ENCODE assay signal across 16 cellular contexts in genomic region chr12:6932766-6933165, GRCh38. TPM values are rescaled to one million over a fixed set of nuclear protein-coding genes. Genes with fewer than 3 reads are reported as not detected.
DNase-seq lines count a peak whose midpoint lies in the region; ATAC-seq, FAIRE-seq and TF ChIP-seq lines count a peak whose summit lies in the region.
"Had no signal": no experiment of that assay in that cellular context is flagged by ENCODE, and none has a peak within 500 bp of the region (broad histone marks: within the 10 kb centered on the region; RNA-seq: fewer than 3 reads in every experiment).

No MANE protein-coding gene starts in this region.

- H3K36me3 ChIP-seq in keratinocyte (ENCODE audit: control insufficient read depth in 2 of 2, extremely low read depth in 1 of 2, insufficient read depth in 2 of 2, low read length in 2 of 2) (peaks cover 12 to 14% of the 10 kb centered on the region in 2 experiments), subcutaneous abdominal adipose tissue (ENCODE audit: control insufficient read depth in 5 of 5, insufficient read depth in 5 of 5, low read length in 5 of 5) (peaks cover 0 to 37% (median 29%) of the 10 kb centered on the region in 5 donors)
- H3K36me3 ChIP-seq: ovary had no signal

- no peak overlapping the region for H2AFZ ChIP-seq in keratinocyte (ENCODE audit: control insufficient read depth, low read length)

- no peak overlapping the region for H3K4me3 ChIP-seq in keratinocyte (ENCODE audit: control insufficient read depth in 2 of 3, extremely low read depth in 1 of 3, insufficient read depth in 2 of 3, low read depth in 1 of 3, low read length in 3 of 3)
- H3K4me3 ChIP-seq in subcutaneous abdominal adipose tissue (ENCODE audit: low read depth in 1 of 5, low read length in 5 of 5), result no peak overlapping the region
- H3K4me3 ChIP-seq: lung, ovary had no signal

- no peak overlapping the region for H3K4me2 ChIP-seq in keratinocyte (ENCODE audit: control insufficient read depth, extremely low read depth, insufficient read depth, low read depth, low read length)

- TF ChIP-seq CTCF in activated B cell treated with CpG ODN at 0.5 μM for 24 hours (IDR thresholded peaks at IDR 0.05) (no peak), keratinocyte (optimal IDR thresholded peaks at IDR 0.05 in 1 of 3, IDR thresholded peaks at IDR 0.05 in 1 of 3, conservative IDR thresholded peaks at IDR 0.05 in 1 of 3; ENCODE audit: extremely low read depth in 1 of 3, insufficient read depth in 2 of 3, low read length in 3 of 3) (no peak)

- CTCF ChIA-PET in activated naive CD4-positive, alpha-beta T cell treated with anti-CD3 and anti-CD28 coated beads, Interleukin-2, amount 10 ng/mL, durations not matched to agents 7 days and 5 days (lab: Charles Lee), result interaction anchor here (1.4 kb wide), 1 partner anchor 9 kb away, joined by 5 read pairs; no protein-coding TSS in a partner anchor
- CTCF ChIA-PET in activated B cell treated with CpG ODN at 0.5 μM for 24 hours (lab: Charles Lee), result interaction anchor here (0.7 kb wide), 1 partner anchor 70 kb away, joined by 3 read pairs; no protein-coding TSS in a partner anchor

- H3K36me3 Mint-ChIP-seq in activated naive CD4-positive, alpha-beta T cell treated with anti-CD3 and anti-CD28 coated beads, Interleukin-2, amount 10 ng/mL, durations not matched to agents 7 days and 5 days, result peaks cover 35% of the 10 kb centered on the region
- peaks cover 39% of the 10 kb centered on the region for H3K36me3 Mint-ChIP-seq in activated B cell treated with CpG ODN at 0.5 μM for 24 hours (ENCODE audit: low read depth)

- H3K9me3 ChIP-seq in keratinocyte (ENCODE audit: control insufficient read depth, low read depth, low read length) (no peaks in the 10 kb centered on the region), subcutaneous abdominal adipose tissue (ENCODE audit: control insufficient read depth in 5 of 5, low read length in 5 of 5) (no peaks in the 10 kb centered on the region)
- H3K9me3 ChIP-seq: ovary had no signal

- peak overlapping the region; percentile 92 for H3K27ac Mint-ChIP-seq in activated naive CD4-positive, alpha-beta T cell treated with anti-CD3 and anti-CD28 coated beads, Interleukin-2, amount 10 ng/mL, durations not matched to agents 7 days and 5 days
- peak overlapping the region; percentile 3 for H3K27ac Mint-ChIP-seq in activated B cell treated with CpG ODN at 0.5 μM for 24 hours

- H3K27me3 Mint-ChIP-seq in activated naive CD4-positive, alpha-beta T cell treated with anti-CD3 and anti-CD28 coated beads, Interleukin-2, amount 10 ng/mL, durations not matched to agents 7 days and 5 days, result peaks cover 6% of the 10 kb centered on the region
- H3K27me3 Mint-ChIP-seq in activated B cell treated with CpG ODN at 0.5 μM for 24 hours, result no peaks in the 10 kb centered on the region

- peaks cover 4% of the 10 kb centered on the region for H4K20me1 ChIP-seq in keratinocyte (ENCODE audit: control insufficient read depth, extremely low read depth, insufficient read depth, low read length)

- no peak for FAIRE-seq in keratinocyte (lab: Jason Lieb, UNC)

- H3K4me1 Mint-ChIP-seq in activated naive CD4-positive, alpha-beta T cell treated with anti-CD3 and anti-CD28 coated beads, Interleukin-2, amount 10 ng/mL, durations not matched to agents 7 days and 5 days, result peaks cover 79% of the 10 kb centered on the region
- peaks cover 40% of the 10 kb centered on the region for H3K4me1 Mint-ChIP-seq in activated B cell treated with CpG ODN at 0.5 μM for 24 hours

- H3K79me2 ChIP-seq in keratinocyte (ENCODE audit: control insufficient read depth, insufficient read depth, low read length), result peaks cover 38% of the 10 kb centered on the region

- intact Hi-C loops in activated B cell treated with CpG ODN at 0.5 μM for 24 hours (cut with micrococcal nuclease), result no loop called here

- DNase-seq in activated naive CD4-positive, alpha-beta T cell treated with anti-CD3 and anti-CD28 coated beads, Interleukin-2, amount 10 ng/mL, durations not matched to agents 7 days and 5 days, result no peak
- DNase-seq in activated naive CD4-positive, alpha-beta T cell treated with Interleukin-2 at 50 U/mL for 16 hours, result no peak
- DNase-seq in activated B cell treated with CpG ODN at 0.5 μM for 24 hours, result no peak
- DNase-seq in keratinocyte (ENCODE audit: low read depth, low spot score), result no peak
- DNase-seq in anterior cingulate cortex (lab: John Stamatoyannopoulos, UW), result no peak
- DNase-seq in NCI-H1092 treated with DMSO at 0.1 percent for 48 hours (lab: John Stamatoyannopoulos, UW), result no peak
- no peak for DNase-seq in EL
- DNase-seq: cerebellar nuclear complex, NCI-H2029 treated with DMSO at 0.1 percent for 48 hours, ovary, SHP77 treated with DMSO at 0.1 percent for 48 hours, WERI-Rb-1 had no signal

- H3K27me3 ChIP-seq in keratinocyte (ENCODE audit: control insufficient read depth, extremely low read depth, insufficient read depth, low read length) (no peaks in the 10 kb centered on the region), subcutaneous abdominal adipose tissue (ENCODE audit: control insufficient read depth in 5 of 5, insufficient read depth in 4 of 5, low read length in 5 of 5) (no peaks in the 10 kb centered on the region)
- H3K27me3 ChIP-seq: ovary had no signal

- H3K4me3 Mint-ChIP-seq in activated naive CD4-positive, alpha-beta T cell treated with anti-CD3 and anti-CD28 coated beads, Interleukin-2, amount 10 ng/mL, durations not matched to agents 7 days and 5 days, result no peak overlapping the region
- no peak overlapping the region for H3K4me3 Mint-ChIP-seq in activated B cell treated with CpG ODN at 0.5 μM for 24 hours

- H3K9ac ChIP-seq in keratinocyte (ENCODE audit: control insufficient read depth, extremely low read depth, insufficient read depth, low read length) (peak overlapping the region; percentile 6), subcutaneous abdominal adipose tissue (ENCODE audit: low read length in 5 of 5) (peak overlapping the region in 2 of 5 donors; percentile 25 to 62)

- H3K9me3 Mint-ChIP-seq in activated naive CD4-positive, alpha-beta T cell treated with anti-CD3 and anti-CD28 coated beads, Interleukin-2, amount 10 ng/mL, durations not matched to agents 7 days and 5 days, result no peaks in the 10 kb centered on the region
- H3K9me3 Mint-ChIP-seq in activated B cell treated with CpG ODN at 0.5 μM for 24 hours, result no peaks in the 10 kb centered on the region

- H3K4me1 ChIP-seq in keratinocyte (ENCODE audit: control insufficient read depth, extremely low read depth, insufficient read depth, low read length), result peaks cover 12% of the 10 kb centered on the region
- H3K4me1 ChIP-seq in subcutaneous abdominal adipose tissue (ENCODE audit: control insufficient read depth in 5 of 5, insufficient read depth in 5 of 5, low read length in 5 of 5), result peaks cover 13 to 79% (median 64%) of the 10 kb centered on the region in 5 donors

- peaks cover 3% of the 10 kb centered on the region for H3K9me1 ChIP-seq in keratinocyte (ENCODE audit: control insufficient read depth, extremely low read depth, insufficient read depth, low read length)

- POLR2A ChIA-PET in activated B cell treated with CpG ODN at 0.5 μM for 24 hours (lab: Charles Lee), result interaction anchor here (2.3 to 24.6 kb wide), 2 partner anchors 11 to 26 kb away, joined by 20 to 1516 read pairs; partner anchors contain the start of genes C12orf57, PTPN6 and RNU7-1

- dilution Hi-C loops in keratinocyte (cut with MboI; ENCODE audit: extremely low pct_ligation_motif_present, low sequenced_read_pairs), result no loop called here

- ATAC-seq in activated B cell treated with CpG ODN at 0.5 μM for 24 hours (ENCODE audit: low read depth), result no peak

- no peak overlapping the region for H3K27ac ChIP-seq in keratinocyte (ENCODE audit: control insufficient read depth, insufficient read depth, low read length)
- H3K27ac ChIP-seq in subcutaneous abdominal adipose tissue (ENCODE audit: low read depth, low read length), result peak overlapping the region; percentile 88
- H3K27ac ChIP-seq: WERI-Rb-1 had no signal

RNA-seq across cellular contexts. Expression of gene ATN1, which starts 5.0 kb away (rescaled TPM):
- 42.8 and 50.9 TPM in 2 replicates for total RNA-seq in activated B cell treated with CpG ODN at 0.5 μM for 24 hours
- polyA plus RNA-seq in keratinocyte, result 4.8 to 7.8 TPM (median 6.2 TPM) in 3 replicates
- 11.8 TPM for polyA plus RNA-seq in keratinocyte (2011; ENCODE audit: low read depth)
- polyA plus RNA-seq in keratinocyte (2011; cell fraction: cytosol; rRNA removed), result 6.7 and 15.7 TPM in 2 replicates
- polyA plus RNA-seq in keratinocyte (2011; cell fraction: nucleus; rRNA removed), result 29.2 and 44.9 TPM in 2 replicates
- 20.5 and 38.3 TPM in 2 replicates for polyA plus RNA-seq in keratinocyte (2012; ENCODE audit: low replicate concordance)
- polyA minus RNA-seq in keratinocyte, result 5.9 to 102 TPM (median 8.5 TPM) in 3 replicates
- 23.6 TPM for polyA minus RNA-seq in keratinocyte (2011; cell fraction: cytosol; rRNA and poly(A)+ RNA removed)
- polyA minus RNA-seq in keratinocyte (2011; cell fraction: nucleus; rRNA and poly(A)+ RNA removed), result 18.5 and 20.6 TPM in 2 replicates

RNA-seq across cellular contexts. Expression of gene RNU7-1, which starts 10.8 kb away (rescaled TPM):
- not detected in 2 replicates for total RNA-seq in activated B cell treated with CpG ODN at 0.5 μM for 24 hours
- not detected in 3 replicates for polyA plus RNA-seq in keratinocyte
- polyA plus RNA-seq in keratinocyte (2011; ENCODE audit: low read depth), result not detected
- not detected in 2 replicates for polyA plus RNA-seq in keratinocyte (2011; cell fraction: cytosol; rRNA removed)
- polyA plus RNA-seq in keratinocyte (2011; cell fraction: nucleus; rRNA removed), result not detected in 2 replicates
- polyA plus RNA-seq in keratinocyte (2012; ENCODE audit: low replicate concordance), result not detected in 2 replicates
- polyA minus RNA-seq in keratinocyte, result not detected in 3 replicates
- polyA minus RNA-seq in keratinocyte (2011; cell fraction: cytosol; rRNA and poly(A)+ RNA removed), result not detected
- not detected in 2 replicates for polyA minus RNA-seq in keratinocyte (2011; cell fraction: nucleus; rRNA and poly(A)+ RNA removed)
- total RNA-seq: Daoy, epithelial cell of proximal tubule, lung, ovary had no signal
- polyA plus RNA-seq: lung, ovary had no signal

RNA-seq across cellular contexts. Expression of gene C12orf57, which starts 11.1 kb away (rescaled TPM):
- total RNA-seq in activated B cell treated with CpG ODN at 0.5 μM for 24 hours, result 54.8 and 63.4 TPM in 2 replicates
- polyA plus RNA-seq in keratinocyte, result 121 to 211 TPM (median 137 TPM) in 3 replicates
- polyA plus RNA-seq in keratinocyte (2011; ENCODE audit: low read depth), result 27.9 TPM
- 145 and 239 TPM in 2 replicates for polyA plus RNA-seq in keratinocyte (2011; cell fraction: cytosol; rRNA removed)
- polyA plus RNA-seq in keratinocyte (2011; cell fraction: nucleus; rRNA removed), result 64.7 and 79.2 TPM in 2 replicates
- polyA plus RNA-seq in keratinocyte (2012; ENCODE audit: low replicate concordance), result 106 and 137 TPM in 2 replicates
- 30.4 to 74.9 TPM (median 35.3 TPM) in 3 replicates for polyA minus RNA-seq in keratinocyte
- 64.5 TPM for polyA minus RNA-seq in keratinocyte (2011; cell fraction: cytosol; rRNA and poly(A)+ RNA removed)
- polyA minus RNA-seq in keratinocyte (2011; cell fraction: nucleus; rRNA and poly(A)+ RNA removed), result 20.9 and 21.8 TPM in 2 replicates

RNA-seq across cellular contexts. Expression of gene ENO2, which starts 18.4 kb away (rescaled TPM):
- total RNA-seq in activated B cell treated with CpG ODN at 0.5 μM for 24 hours, result 20.9 and 31.0 TPM in 2 replicates
- polyA plus RNA-seq in keratinocyte, result 0.87 to 1.7 TPM (median 1.1 TPM) in 3 replicates
- 2.3 TPM for polyA plus RNA-seq in keratinocyte (2011; ENCODE audit: low read depth)
- 0.57 and 0.58 TPM in 2 replicates for polyA plus RNA-seq in keratinocyte (2011; cell fraction: cytosol; rRNA removed)
- polyA plus RNA-seq in keratinocyte (2011; cell fraction: nucleus; rRNA removed), result 2.6 and 2.7 TPM in 2 replicates
- 0.78 and 7.9 TPM in 2 replicates for polyA plus RNA-seq in keratinocyte (2012; ENCODE audit: low replicate concordance)
- 0.46 to 4.6 TPM (median 1.3 TPM) in 3 replicates for polyA minus RNA-seq in keratinocyte
- not detected for polyA minus RNA-seq in keratinocyte (2011; cell fraction: cytosol; rRNA and poly(A)+ RNA removed)
- polyA minus RNA-seq in keratinocyte (2011; cell fraction: nucleus; rRNA and poly(A)+ RNA removed), result 0.39 and 1.5 TPM in 2 replicates

RNA-seq across cellular contexts. Expression of gene PTPN6, which starts 18.4 kb away (rescaled TPM):
- total RNA-seq in activated B cell treated with CpG ODN at 0.5 μM for 24 hours, result 371 and 393 TPM in 2 replicates
- polyA plus RNA-seq in keratinocyte, result 18.7 to 21.0 TPM (median 19.7 TPM) in 3 replicates
- 29.9 TPM for polyA plus RNA-seq in keratinocyte (2011; ENCODE audit: low read depth)
- 11.7 and 19.6 TPM in 2 replicates for polyA plus RNA-seq in keratinocyte (2011; cell fraction: cytosol; rRNA removed)
- 28.5 and 37.9 TPM in 2 replicates for polyA plus RNA-seq in keratinocyte (2011; cell fraction: nucleus; rRNA removed)
- polyA plus RNA-seq in keratinocyte (2012; ENCODE audit: low replicate concordance), result 24.7 and 25.1 TPM in 2 replicates
- 14.2 to 34.8 TPM (median 17.7 TPM) in 3 replicates for polyA minus RNA-seq in keratinocyte
- polyA minus RNA-seq in keratinocyte (2011; cell fraction: cytosol; rRNA and poly(A)+ RNA removed), result 23.8 TPM
- 5.6 and 10.3 TPM in 2 replicates for polyA minus RNA-seq in keratinocyte (2011; cell fraction: nucleus; rRNA and poly(A)+ RNA removed)
- total RNA-seq: Daoy had no signal
